ENCODE assay signal across 8 cellular contexts in genomic region chr22:37658133-37659065, GRCh38. TPM values are rescaled to one million over a fixed set of nuclear protein-coding genes. Genes with fewer than 3 reads are reported as not detected.
DNase-seq lines count a peak whose midpoint lies in the region; ATAC-seq and TF ChIP-seq lines count a peak whose summit lies in the region.

Gene PDXP, plus strand, starts transcription at chr22:37658723. Its CDS starts 60 bp downstream, at chr22:37658783.

- H3K36me3 Mint-ChIP-seq in activated naive CD8-positive, alpha-beta T cell = no peaks in the 10 kb centered on the region
- H3K36me3 Mint-ChIP-seq in glutamatergic neuron (ENCODE audit: unreplicated experiment) = no peaks in the 10 kb centered on the region

- H4K20me1 ChIP-seq in osteoblast (ENCODE audit: insufficient read depth, low read length) = peaks cover 19% of the 10 kb centered on the region

- H3K4me3 Mint-ChIP-seq in activated naive CD8-positive, alpha-beta T cell = peak within 1 kb of the TSS; percentile 93
- peak within 1 kb of the TSS; percentile 94 for H3K4me3 Mint-ChIP-seq in glutamatergic neuron (ENCODE audit: unreplicated experiment)

- H3K4me3 ChIP-seq in osteoblast (ENCODE audit: insufficient read depth, low read length) = peak within 1 kb of the TSS; percentile 71
- peak within 1 kb of the TSS; percentile 77 for H3K4me3 ChIP-seq in thymus (ENCODE audit: low read length)

- no peaks in the 10 kb centered on the region for H3K9me3 Mint-ChIP-seq in activated naive CD8-positive, alpha-beta T cell (ENCODE audit: low read depth)
- peaks cover 12% of the 10 kb centered on the region for H3K9me3 Mint-ChIP-seq in glutamatergic neuron (ENCODE audit: unreplicated experiment)

- under 1% methylated on average over 101 of the region's 101 CpGs for WGBS in thymus

- peaks cover 37% of the 10 kb centered on the region for H3K79me2 ChIP-seq in osteoblast (ENCODE audit: insufficient read depth, low read length)

- H3K27me3 Mint-ChIP-seq in activated naive CD8-positive, alpha-beta T cell = no peaks in the 10 kb centered on the region
- H3K27me3 Mint-ChIP-seq in glutamatergic neuron (ENCODE audit: unreplicated experiment) = peaks cover 14% of the 10 kb centered on the region

- POLR2A ChIA-PET in GM10248 (lab: Yijun Ruan, JAX) = interaction anchor here (0.6 to 5.5 kb wide), 11 partner anchors 9 to 191 kb away, joined by 3 to 39 read pairs (median 5); partner anchors contain the start of genes EIF3L, GCAT, GGA1 and LGALS1

- H3K9me3 ChIP-seq in osteoblast (ENCODE audit: low read depth, low read length) = no peaks in the 10 kb centered on the region
- H3K9me3 ChIP-seq in thymus (ENCODE audit: control insufficient read depth) = no peaks in the 10 kb centered on the region

- H3K27ac ChIP-seq in osteoblast (ENCODE audit: low read depth, low read length) = peak within 1 kb of the TSS; percentile 64
- H3K27ac ChIP-seq in thymus (ENCODE audit: low read depth) = peak within 1 kb of the TSS; percentile 86

- CTCF ChIA-PET in GM10248 (lab: Yijun Ruan, JAX) = interaction anchor here (0.8 to 21.9 kb wide), 14 partner anchors 10 to 307 kb away, joined by 3 to 315 read pairs (median 4); partner anchors contain the start of genes GCAT, GGA1, LGALS1 and NOL12

- peaks cover 35% of the 10 kb centered on the region for H3K4me1 Mint-ChIP-seq in activated naive CD8-positive, alpha-beta T cell (ENCODE audit: low read depth)
- H3K4me1 Mint-ChIP-seq in glutamatergic neuron (ENCODE audit: low read depth, unreplicated experiment) = peaks cover 27% of the 10 kb centered on the region

- peak within 1 kb of the TSS; percentile 91 for H2AFZ ChIP-seq in osteoblast (ENCODE audit: low read length)

- ATAC-seq in HG02623 (IDR thresholded peaks at IDR 0.05; ENCODE audit: unreplicated experiment) = peak; percentile 87

- peaks cover 27% of the 10 kb centered on the region for H3K4me1 ChIP-seq in osteoblast (ENCODE audit: insufficient read depth, low read length)
- peaks cover 32% of the 10 kb centered on the region for H3K4me1 ChIP-seq in thymus (ENCODE audit: control insufficient read depth, insufficient read depth, low read length)

- peak within 1 kb of the TSS; percentile 96 for H3K27ac Mint-ChIP-seq in activated naive CD8-positive, alpha-beta T cell
- peak within 1 kb of the TSS; percentile 100 for H3K27ac Mint-ChIP-seq in glutamatergic neuron (ENCODE audit: unreplicated experiment)

- no peaks in the 10 kb centered on the region for H3K27me3 ChIP-seq in osteoblast (ENCODE audit: insufficient read depth, low read length)
- H3K27me3 ChIP-seq in thymus (ENCODE audit: control insufficient read depth, insufficient read depth) = no peaks in the 10 kb centered on the region

- DNase-seq in GM10248 (ENCODE audit: extremely low spot score) (peak; percentile 97), NCI-H1105 (lab: John Stamatoyannopoulos, UW) (peak; percentile 97), SKM-1 treated with dmso at 0.1 percent for 144 hours (lab: John Stamatoyannopoulos, UW; ENCODE audit: unreplicated experiment) (peak; percentile 99), glutamatergic neuron (peak; percentile 99), osteoblast (ENCODE audit: insufficient read length, low spot score, missing footprints) (peak; percentile 100)

- TF ChIP-seq CTCF in GM10248 (IDR thresholded peaks at IDR 0.05; ENCODE audit: control extremely low read depth, extremely low read depth, low read depth, missing control alignments) (no peak), glutamatergic neuron (IDR thresholded peaks at IDR 0.05; ENCODE audit: partially characterized antibody, unreplicated experiment) (no peak), osteoblast (IDR thresholded peaks at IDR 0.05; ENCODE audit: extremely low read depth, low read depth, low read length) (no peak)

- peak within 1 kb of the TSS; percentile 97 for H3K4me2 ChIP-seq in osteoblast (ENCODE audit: insufficient read depth, low read length)

- peaks cover under 1% of the 10 kb centered on the region for H3K36me3 ChIP-seq in osteoblast (ENCODE audit: insufficient read depth, low read length)
- H3K36me3 ChIP-seq in thymus (ENCODE audit: control insufficient read depth, insufficient read depth) = peaks cover 9% of the 10 kb centered on the region

RNA-seq across cellular contexts. Expression of gene PDXP, which starts in this region (rescaled TPM):
- total RNA-seq in glutamatergic neuron (ENCODE audit: unreplicated experiment) = 88.1 TPM
- 5.0 and 5.8 TPM in 2 replicates for total RNA-seq in osteoblast
- polyA plus RNA-seq in thymus = 8.9 TPM

Comparison
In these comparisons a context has a peak if more than half of its experiments do, and no peak if none do; other contexts are left out.
1. Peak in every context shown above with its lines: DNase-seq, ATAC-seq, H3K4me3 ChIP-seq and H3K27ac ChIP-seq.
2. RNA of gene PDXP (total RNA-seq): 88.1 TPM in glutamatergic neuron (single experiment); 5.0 to 5.8 TPM in osteoblast; every median in the first group is over 10 times any median in the second.